Comparison of ENCODE assay signal across 1 cellular context in the genomic region with DNA sequence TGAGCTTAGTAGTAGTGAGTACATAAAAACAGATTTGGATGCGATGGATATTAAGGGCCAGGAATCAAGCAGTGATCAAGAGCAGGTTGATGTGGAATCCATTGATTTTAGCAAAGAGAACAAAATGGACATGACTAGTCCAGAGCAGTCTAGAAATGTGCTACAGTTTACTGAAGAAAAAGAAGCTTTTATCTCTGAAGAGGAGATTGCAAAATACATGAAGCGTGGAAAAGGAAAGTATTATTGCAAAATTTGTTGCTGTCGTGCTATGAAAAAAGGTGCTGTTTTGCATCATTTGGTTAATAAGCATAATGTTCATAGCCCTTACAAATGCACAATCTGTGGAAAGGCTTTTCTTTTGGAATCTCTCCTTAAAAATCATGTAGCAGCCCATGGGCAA.
TF ChIP-seq lines count a peak whose summit lies in the region.

No MANE protein-coding gene starts in this region.

TF ChIP-seq in GM23338, 12 proteins besides CTCF, POLR2A, EP300 and RAD21 (continued from another document):
- TF ChIP-seq, protein P1, sequence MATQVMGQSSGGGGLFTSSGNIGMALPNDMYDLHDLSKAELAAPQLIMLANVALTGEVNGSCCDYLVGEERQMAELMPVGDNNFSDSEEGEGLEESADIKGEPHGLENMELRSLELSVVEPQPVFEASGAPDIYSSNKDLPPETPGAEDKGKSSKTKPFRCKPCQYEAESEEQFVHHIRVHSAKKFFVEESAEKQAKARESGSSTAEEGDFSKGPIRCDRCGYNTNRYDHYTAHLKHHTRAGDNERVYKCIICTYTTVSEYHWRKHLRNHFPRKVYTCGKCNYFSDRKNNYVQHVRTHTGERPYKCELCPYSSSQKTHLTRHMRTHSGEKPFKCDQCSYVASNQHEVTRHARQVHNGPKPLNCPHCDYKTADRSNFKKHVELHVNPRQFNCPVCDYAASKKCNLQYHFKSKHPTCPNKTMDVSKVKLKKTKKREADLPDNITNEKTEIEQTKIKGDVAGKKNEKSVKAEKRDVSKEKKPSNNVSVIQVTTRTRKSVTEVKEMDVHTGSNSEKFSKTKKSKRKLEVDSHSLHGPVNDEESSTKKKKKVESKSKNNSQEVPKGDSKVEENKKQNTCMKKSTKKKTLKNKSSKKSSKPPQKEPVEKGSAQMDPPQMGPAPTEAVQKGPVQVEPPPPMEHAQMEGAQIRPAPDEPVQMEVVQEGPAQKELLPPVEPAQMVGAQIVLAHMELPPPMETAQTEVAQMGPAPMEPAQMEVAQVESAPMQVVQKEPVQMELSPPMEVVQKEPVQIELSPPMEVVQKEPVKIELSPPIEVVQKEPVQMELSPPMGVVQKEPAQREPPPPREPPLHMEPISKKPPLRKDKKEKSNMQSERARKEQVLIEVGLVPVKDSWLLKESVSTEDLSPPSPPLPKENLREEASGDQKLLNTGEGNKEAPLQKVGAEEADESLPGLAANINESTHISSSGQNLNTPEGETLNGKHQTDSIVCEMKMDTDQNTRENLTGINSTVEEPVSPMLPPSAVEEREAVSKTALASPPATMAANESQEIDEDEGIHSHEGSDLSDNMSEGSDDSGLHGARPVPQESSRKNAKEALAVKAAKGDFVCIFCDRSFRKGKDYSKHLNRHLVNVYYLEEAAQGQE (IDR thresholded peaks at IDR 0.05; ENCODE audit: unreplicated experiment): no peak
- no peak for TF ChIP-seq ETS1 (IDR thresholded peaks at IDR 0.05)
- no peak for TF ChIP-seq ZNF114 (CRISPR knock-in tag; IDR thresholded peaks at IDR 0.05)
